In the genomic region with DNA sequence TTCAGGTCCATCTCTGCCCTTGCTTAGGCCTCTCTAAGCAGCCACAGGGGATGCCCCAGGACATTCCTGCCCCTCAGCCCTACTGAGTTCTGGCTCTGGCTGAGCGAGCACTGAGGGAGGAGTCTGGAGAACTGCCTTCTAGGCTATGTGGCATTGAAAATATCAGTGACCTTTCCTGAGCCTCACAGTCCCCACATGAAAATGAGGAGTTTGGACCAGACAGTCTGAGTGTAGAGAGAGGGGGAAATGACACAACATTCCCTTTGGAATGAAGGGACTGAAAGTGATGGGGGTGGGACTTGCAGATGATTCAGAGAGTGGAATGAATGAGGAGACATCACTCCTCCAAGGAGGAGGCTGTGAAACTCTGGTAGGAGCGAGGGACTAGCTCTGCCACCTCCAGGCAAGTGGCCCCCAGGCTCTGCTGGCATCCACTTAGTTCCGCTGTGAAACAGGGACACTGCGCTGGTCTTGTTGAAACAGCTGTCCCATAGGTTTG, we compare ENCODE assay signal across 12 cellular contexts. TPM values are rescaled to one million over a fixed set of nuclear protein-coding genes. Genes with fewer than 3 reads are reported as not detected.
DNase-seq lines count a peak whose midpoint lies in the region; ATAC-seq and TF ChIP-seq lines count a peak whose summit lies in the region.
"Had no signal": no experiment of that assay in that cellular context is flagged by ENCODE, and none has a peak within 500 bp of the region (broad histone marks: within the 10 kb centered on the region; RNA-seq: fewer than 3 reads in every experiment).

No MANE protein-coding gene starts in this region.

- no peaks in the 10 kb centered on the region for H3K36me3 ChIP-seq in PC-3 (ENCODE audit: low read depth, low read length)
- H3K36me3 ChIP-seq: spleen had no signal

- H3K36me3 Mint-ChIP-seq in osteocyte (ENCODE audit: unreplicated experiment) (peaks cover 6% of the 10 kb centered on the region), glutamatergic neuron (ENCODE audit: unreplicated experiment) (no peaks in the 10 kb centered on the region)
- no peaks in the 10 kb centered on the region for H3K36me3 Mint-ChIP-seq in activated naive CD4-positive, alpha-beta T cell treated with anti-CD3 and anti-CD28 coated beads, Interleukin-2, amount 10 ng/mL, durations not matched to agents 7 days and 5 days

- no peaks in the 10 kb centered on the region for H3K27me3 Mint-ChIP-seq in osteocyte (ENCODE audit: unreplicated experiment)
- peaks cover 17% of the 10 kb centered on the region for H3K27me3 Mint-ChIP-seq in activated naive CD4-positive, alpha-beta T cell treated with anti-CD3 and anti-CD28 coated beads, Interleukin-2, amount 10 ng/mL, durations not matched to agents 7 days and 5 days
- peaks cover 3% of the 10 kb centered on the region for H3K27me3 Mint-ChIP-seq in glutamatergic neuron (ENCODE audit: unreplicated experiment)

- no peaks in the 10 kb centered on the region for H3K9me2 ChIP-seq in PC-3 (replicated peaks; ENCODE audit: low read length)

- H3K79me2 ChIP-seq in PC-3 (ENCODE audit: low read length): no peaks in the 10 kb centered on the region

- H3K27ac Mint-ChIP-seq in osteocyte (ENCODE audit: unreplicated experiment) (peak overlapping the region; percentile 87), glutamatergic neuron (ENCODE audit: unreplicated experiment) (no peak overlapping the region)
- no peak overlapping the region for H3K27ac Mint-ChIP-seq in activated naive CD4-positive, alpha-beta T cell treated with anti-CD3 and anti-CD28 coated beads, Interleukin-2, amount 10 ng/mL, durations not matched to agents 7 days and 5 days

- H3K9ac ChIP-seq in PC-3 (ENCODE audit: low read length): no peak overlapping the region

- H3K4me1 ChIP-seq in PC-3 (ENCODE audit: insufficient read depth, low read length): peaks cover 21% of the 10 kb centered on the region

- no peaks in the 10 kb centered on the region for H4K20me1 ChIP-seq in PC-3 (ENCODE audit: low read length)

- ATAC-seq in PC-3 (no peak), GM19395 (IDR thresholded peaks at IDR 0.05; ENCODE audit: unreplicated experiment) (no peak)

- POLR2A ChIA-PET in PC-3 (lab: Charles Lee; ENCODE audit: unreplicated experiment): no interaction called here

- BruUV-seq in PC-3 (replicated peaks; lab: Mats Ljungman, UMichigan): no TSS peak

- H3F3A ChIP-seq in PC-3 (ENCODE audit: low read length, unreplicated experiment): no peaks in the 10 kb centered on the region

- no peaks in the 10 kb centered on the region for H3K9me3 Mint-ChIP-seq in osteocyte (ENCODE audit: unreplicated experiment)
- H3K9me3 Mint-ChIP-seq in activated naive CD4-positive, alpha-beta T cell treated with anti-CD3 and anti-CD28 coated beads, Interleukin-2, amount 10 ng/mL, durations not matched to agents 7 days and 5 days: no peaks in the 10 kb centered on the region
- peaks cover 4% of the 10 kb centered on the region for H3K9me3 Mint-ChIP-seq in glutamatergic neuron (ENCODE audit: unreplicated experiment)
- H3K9me3 Mint-ChIP-seq: CD14-positive monocyte had no signal

- no peak overlapping the region for H2AFZ ChIP-seq in PC-3 (ENCODE audit: low read length)

- H3K9me3 ChIP-seq in PC-3 (ENCODE audit: low read length): no peaks in the 10 kb centered on the region
- H3K9me3 ChIP-seq: spleen had no signal

- DNase-seq in AG08395 (ENCODE audit: low spot score) (peak; percentile 92), PC-3 (peak; percentile 38), fibroblast of gingiva (ENCODE audit: low read depth) (peak; percentile 76), osteocyte (ENCODE audit: extremely low spot score, unreplicated experiment) (no peak), COLO829 (ENCODE audit: low spot score) (no peak), glutamatergic neuron (no peak)
- no peak for DNase-seq in activated naive CD4-positive, alpha-beta T cell treated with anti-CD3 and anti-CD28 coated beads, Interleukin-2, amount 10 ng/mL, durations not matched to agents 7 days and 5 days
- DNase-seq: effector CD8-positive, alpha-beta T cell; NCI-H1092 treated with DMSO at 0.1 percent for 48 hours; spleen had no signal

- TF ChIP-seq CTCF in PC-3 (conservative IDR thresholded peaks at IDR 0.05; ENCODE audit: low read depth, low read length) (no peak), osteocyte (IDR thresholded peaks at IDR 0.05) (no peak), glutamatergic neuron (IDR thresholded peaks at IDR 0.05; ENCODE audit: partially characterized antibody, unreplicated experiment) (no peak)

- peak overlapping the region; percentile 7 for H3K4me3 Mint-ChIP-seq in osteocyte (ENCODE audit: unreplicated experiment)
- H3K4me3 Mint-ChIP-seq in activated naive CD4-positive, alpha-beta T cell treated with anti-CD3 and anti-CD28 coated beads, Interleukin-2, amount 10 ng/mL, durations not matched to agents 7 days and 5 days: no peak overlapping the region
- no peak overlapping the region for H3K4me3 Mint-ChIP-seq in glutamatergic neuron (ENCODE audit: unreplicated experiment)
- H3K4me3 Mint-ChIP-seq: CD14-positive monocyte had no signal

- CTCF ChIA-PET in PC-3 (lab: Charles Lee): interaction anchor here (0.9 kb wide), 1 partner anchor 74 kb away, joined by 3 read pairs; the partner anchor contains the start of gene RUFY4
- CTCF ChIA-PET in activated naive CD4-positive, alpha-beta T cell treated with anti-CD3 and anti-CD28 coated beads, Interleukin-2, amount 10 ng/mL, durations not matched to agents 7 days and 5 days (lab: Charles Lee): interaction anchor here (0.6 to 4.7 kb wide), 11 partner anchors 11 to 208 kb away, joined by 3 to 43 read pairs (median 5); no protein-coding TSS in a partner anchor

- peaks cover 21% of the 10 kb centered on the region; the same call in 1 of the 2 replicates for H3K27me3 ChIP-seq in PC-3 (ENCODE audit: low read length)
- H3K27me3 ChIP-seq: spleen had no signal

- no peak overlapping the region for H3K4me3 ChIP-seq in PC-3 (ENCODE audit: low read length)
- H3K4me3 ChIP-seq: spleen had no signal

- intact Hi-C loops in PC-3 (cut with micrococcal nuclease): no loop called here

- no peak overlapping the region for H3K27ac ChIP-seq in PC-3 (ENCODE audit: low read length)

- H3K4me2 ChIP-seq in PC-3 (ENCODE audit: low read length): no peak overlapping the region

- H3K4me1 Mint-ChIP-seq in osteocyte (ENCODE audit: unreplicated experiment): peaks cover 60% of the 10 kb centered on the region
- no peaks in the 10 kb centered on the region for H3K4me1 Mint-ChIP-seq in activated naive CD4-positive, alpha-beta T cell treated with anti-CD3 and anti-CD28 coated beads, Interleukin-2, amount 10 ng/mL, durations not matched to agents 7 days and 5 days
- H3K4me1 Mint-ChIP-seq in glutamatergic neuron (ENCODE audit: low read depth, unreplicated experiment): peaks cover 3% of the 10 kb centered on the region

RNA-seq across cellular contexts. Expression of gene TNS1, which starts 8.0 kb away (rescaled TPM):
- total RNA-seq in PC-3 (2014; rRNA removed) (1.0 and 1.5 TPM in 2 replicates), osteocyte (80.8 and 82.5 TPM in 2 replicates), glutamatergic neuron (ENCODE audit: unreplicated experiment) (3.2 TPM)

Comparison
In these comparisons a context has a peak if more than half of its experiments do, and no peak if none do; other contexts are left out.
1. DNase-seq: peak in AG08395 (single experiment), PC-3 (single experiment) and fibroblast of gingiva (single experiment); none in osteocyte (single experiment), COLO829 (single experiment), activated naive CD4-positive, alpha-beta T cell treated with anti-CD3 and anti-CD28 coated beads, Interleukin-2, amount 10 ng/mL, durations not matched to agents 7 days and 5 days (single experiment) and glutamatergic neuron (single experiment).
2. RNA of gene TNS1, which starts 8.0 kb away (total RNA-seq): 80.8 to 82.5 TPM in osteocyte; 3.2 TPM in glutamatergic neuron (single experiment) and 1.0 to 1.5 TPM in PC-3; every median in the first group is over 10 times any median in the second.